2 cellular contexts compared by ENCODE assay signal in the genomic region with DNA sequence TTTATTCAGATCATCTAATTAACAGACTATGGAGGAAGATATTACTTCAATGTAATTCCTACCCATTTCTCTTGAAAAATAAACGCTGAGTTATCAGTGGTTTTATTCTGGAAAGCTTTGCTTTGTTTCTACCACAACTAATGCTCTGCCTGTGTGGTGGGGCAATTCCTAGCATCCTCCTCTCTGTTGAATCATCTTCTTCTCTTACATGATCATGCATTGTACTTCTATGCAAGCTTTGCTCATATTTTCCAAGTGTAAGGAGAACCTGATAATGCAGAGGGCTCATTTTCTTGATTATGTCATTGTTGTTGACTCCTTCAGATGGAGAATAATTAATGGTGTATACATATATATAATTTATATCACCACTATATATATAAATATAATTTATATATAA.
TF ChIP-seq lines count a peak whose summit lies in the region.

No MANE protein-coding gene starts in this region.

TF ChIP-seq in SK-N-SH, 30 proteins besides CTCF, POLR2A, EP300 and RAD21 (continued from another document):
- TF ChIP-seq, protein P1, sequence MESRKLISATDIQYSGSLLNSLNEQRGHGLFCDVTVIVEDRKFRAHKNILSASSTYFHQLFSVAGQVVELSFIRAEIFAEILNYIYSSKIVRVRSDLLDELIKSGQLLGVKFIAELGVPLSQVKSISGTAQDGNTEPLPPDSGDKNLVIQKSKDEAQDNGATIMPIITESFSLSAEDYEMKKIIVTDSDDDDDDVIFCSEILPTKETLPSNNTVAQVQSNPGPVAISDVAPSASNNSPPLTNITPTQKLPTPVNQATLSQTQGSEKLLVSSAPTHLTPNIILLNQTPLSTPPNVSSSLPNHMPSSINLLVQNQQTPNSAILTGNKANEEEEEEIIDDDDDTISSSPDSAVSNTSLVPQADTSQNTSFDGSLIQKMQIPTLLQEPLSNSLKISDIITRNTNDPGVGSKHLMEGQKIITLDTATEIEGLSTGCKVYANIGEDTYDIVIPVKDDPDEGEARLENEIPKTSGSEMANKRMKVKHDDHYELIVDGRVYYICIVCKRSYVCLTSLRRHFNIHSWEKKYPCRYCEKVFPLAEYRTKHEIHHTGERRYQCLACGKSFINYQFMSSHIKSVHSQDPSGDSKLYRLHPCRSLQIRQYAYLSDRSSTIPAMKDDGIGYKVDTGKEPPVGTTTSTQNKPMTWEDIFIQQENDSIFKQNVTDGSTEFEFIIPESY (IDR thresholded peaks at IDR 0.05; ENCODE audit: borderline replicate concordance, low read depth), result no peak
- TF ChIP-seq FOXJ3 (CRISPR knock-in tag; IDR thresholded peaks at IDR 0.05) (no peak), TAF1 (IDR thresholded peaks at IDR 0.05; ENCODE audit: borderline replicate concordance, low read depth, low read length) (no peak), GABPA (IDR thresholded peaks at IDR 0.05; ENCODE audit: low read depth) (no peak), RCOR1 (IDR thresholded peaks at IDR 0.05; ENCODE audit: low read length) (no peak), EZH2phosphoT487 (IDR thresholded peaks at IDR 0.05; ENCODE audit: borderline replicate concordance, low read depth) (no peak), CHD2 (IDR thresholded peaks at IDR 0.05; ENCODE audit: low read length, partially characterized antibody) (no peak), SMC3 (IDR thresholded peaks at IDR 0.05; ENCODE audit: low read depth, low read length) (no peak), FOXM1 (IDR thresholded peaks at IDR 0.05; ENCODE audit: low read depth) (no peak), RXRA (IDR thresholded peaks at IDR 0.05; ENCODE audit: borderline replicate concordance, low read depth) (no peak), SIN3A (IDR thresholded peaks at IDR 0.05; ENCODE audit: borderline replicate concordance, low read depth, low read length) (no peak)

TF ChIP-seq in SK-N-SH treated with all-trans-retinoic acid at 6 μM for 48 hours, 23 proteins besides CTCF, POLR2A, EP300 and RAD21 (continued from another document):
- TF ChIP-seq, protein P2, sequence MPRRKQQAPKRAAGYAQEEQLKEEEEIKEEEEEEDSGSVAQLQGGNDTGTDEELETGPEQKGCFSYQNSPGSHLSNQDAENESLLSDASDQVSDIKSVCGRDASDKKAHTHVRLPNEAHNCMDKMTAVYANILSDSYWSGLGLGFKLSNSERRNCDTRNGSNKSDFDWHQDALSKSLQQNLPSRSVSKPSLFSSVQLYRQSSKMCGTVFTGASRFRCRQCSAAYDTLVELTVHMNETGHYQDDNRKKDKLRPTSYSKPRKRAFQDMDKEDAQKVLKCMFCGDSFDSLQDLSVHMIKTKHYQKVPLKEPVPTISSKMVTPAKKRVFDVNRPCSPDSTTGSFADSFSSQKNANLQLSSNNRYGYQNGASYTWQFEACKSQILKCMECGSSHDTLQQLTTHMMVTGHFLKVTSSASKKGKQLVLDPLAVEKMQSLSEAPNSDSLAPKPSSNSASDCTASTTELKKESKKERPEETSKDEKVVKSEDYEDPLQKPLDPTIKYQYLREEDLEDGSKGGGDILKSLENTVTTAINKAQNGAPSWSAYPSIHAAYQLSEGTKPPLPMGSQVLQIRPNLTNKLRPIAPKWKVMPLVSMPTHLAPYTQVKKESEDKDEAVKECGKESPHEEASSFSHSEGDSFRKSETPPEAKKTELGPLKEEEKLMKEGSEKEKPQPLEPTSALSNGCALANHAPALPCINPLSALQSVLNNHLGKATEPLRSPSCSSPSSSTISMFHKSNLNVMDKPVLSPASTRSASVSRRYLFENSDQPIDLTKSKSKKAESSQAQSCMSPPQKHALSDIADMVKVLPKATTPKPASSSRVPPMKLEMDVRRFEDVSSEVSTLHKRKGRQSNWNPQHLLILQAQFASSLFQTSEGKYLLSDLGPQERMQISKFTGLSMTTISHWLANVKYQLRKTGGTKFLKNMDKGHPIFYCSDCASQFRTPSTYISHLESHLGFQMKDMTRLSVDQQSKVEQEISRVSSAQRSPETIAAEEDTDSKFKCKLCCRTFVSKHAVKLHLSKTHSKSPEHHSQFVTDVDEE (CRISPR knock-in tag; IDR thresholded peaks at IDR 0.05), result no peak
- TF ChIP-seq, protein P3, sequence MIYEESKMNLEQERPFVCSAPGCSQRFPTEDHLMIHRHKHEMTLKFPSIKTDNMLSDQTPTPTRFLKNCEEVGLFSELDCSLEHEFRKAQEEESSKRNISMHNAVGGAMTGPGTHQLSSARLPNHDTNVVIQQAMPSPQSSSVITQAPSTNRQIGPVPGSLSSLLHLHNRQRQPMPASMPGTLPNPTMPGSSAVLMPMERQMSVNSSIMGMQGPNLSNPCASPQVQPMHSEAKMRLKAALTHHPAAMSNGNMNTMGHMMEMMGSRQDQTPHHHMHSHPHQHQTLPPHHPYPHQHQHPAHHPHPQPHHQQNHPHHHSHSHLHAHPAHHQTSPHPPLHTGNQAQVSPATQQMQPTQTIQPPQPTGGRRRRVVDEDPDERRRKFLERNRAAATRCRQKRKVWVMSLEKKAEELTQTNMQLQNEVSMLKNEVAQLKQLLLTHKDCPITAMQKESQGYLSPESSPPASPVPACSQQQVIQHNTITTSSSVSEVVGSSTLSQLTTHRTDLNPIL (CRISPR knock-in tag; IDR thresholded peaks at IDR 0.05; ENCODE audit: low read depth), result no peak
- TF ChIP-seq, protein P4, sequence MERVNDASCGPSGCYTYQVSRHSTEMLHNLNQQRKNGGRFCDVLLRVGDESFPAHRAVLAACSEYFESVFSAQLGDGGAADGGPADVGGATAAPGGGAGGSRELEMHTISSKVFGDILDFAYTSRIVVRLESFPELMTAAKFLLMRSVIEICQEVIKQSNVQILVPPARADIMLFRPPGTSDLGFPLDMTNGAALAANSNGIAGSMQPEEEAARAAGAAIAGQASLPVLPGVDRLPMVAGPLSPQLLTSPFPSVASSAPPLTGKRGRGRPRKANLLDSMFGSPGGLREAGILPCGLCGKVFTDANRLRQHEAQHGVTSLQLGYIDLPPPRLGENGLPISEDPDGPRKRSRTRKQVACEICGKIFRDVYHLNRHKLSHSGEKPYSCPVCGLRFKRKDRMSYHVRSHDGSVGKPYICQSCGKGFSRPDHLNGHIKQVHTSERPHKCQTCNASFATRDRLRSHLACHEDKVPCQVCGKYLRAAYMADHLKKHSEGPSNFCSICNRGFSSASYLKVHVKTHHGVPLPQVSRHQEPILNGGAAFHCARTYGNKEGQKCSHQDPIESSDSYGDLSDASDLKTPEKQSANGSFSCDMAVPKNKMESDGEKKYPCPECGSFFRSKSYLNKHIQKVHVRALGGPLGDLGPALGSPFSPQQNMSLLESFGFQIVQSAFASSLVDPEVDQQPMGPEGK (CRISPR knock-in tag; IDR thresholded peaks at IDR 0.05; ENCODE audit: borderline replicate concordance), result no peak
